Comparison of ENCODE assay signal across 16 cellular contexts in genomic region chr14:104048758-104049496, GRCh38. TPM values are rescaled to one million over a fixed set of nuclear protein-coding genes. Genes with fewer than 3 reads are reported as not detected.
DNase-seq lines count a peak whose midpoint lies in the region; ATAC-seq and TF ChIP-seq lines count a peak whose summit lies in the region.
"Had no signal": no experiment of that assay in that cellular context is flagged by ENCODE, and none has a peak within 500 bp of the region (broad histone marks: within the 10 kb centered on the region; RNA-seq: fewer than 3 reads in every experiment).

No MANE protein-coding gene starts in this region.

- no peak for TF ChIP-seq POLR2A in erythroblast (IDR thresholded peaks at IDR 0.05; ENCODE audit: low read length)

- H3K4me1 ChIP-seq in ACC112 (ENCODE audit: control insufficient read depth, insufficient read depth, low read length, unreplicated experiment) (peaks cover 15% of the 10 kb centered on the region), adipocyte (ENCODE audit: control insufficient read depth, insufficient read depth, low read length) (peaks cover 32% of the 10 kb centered on the region), fibroblast of lung (ENCODE audit: control insufficient read depth, extremely low read depth, insufficient read depth, low read length) (no peaks in the 10 kb centered on the region), left lung (peaks cover 0 to 4% of the 10 kb centered on the region in 2 donors)

- H3K79me2 ChIP-seq in ACC112 (ENCODE audit: control insufficient read depth, insufficient read depth, low read length, unreplicated experiment) (no peaks in the 10 kb centered on the region), fibroblast of lung (ENCODE audit: control insufficient read depth, insufficient read depth, low read length) (no peaks in the 10 kb centered on the region)

- H3K9me3 ChIP-seq in adipocyte (ENCODE audit: control insufficient read depth, low read length) (no peaks in the 10 kb centered on the region), fibroblast of lung (ENCODE audit: control insufficient read depth, insufficient read depth, low read depth, low read length) (no peaks in the 10 kb centered on the region), left lung (no peaks in the 10 kb centered on the region)

- H2AFZ ChIP-seq in ACC112 (ENCODE audit: low read length, unreplicated experiment) (no peak overlapping the region), fibroblast of lung (ENCODE audit: low read length) (no peak overlapping the region)

- H3K4me2 ChIP-seq in fibroblast of lung (ENCODE audit: extremely low read depth, insufficient read depth, low read length): no peak overlapping the region

- H3K27ac ChIP-seq in ACC112 (ENCODE audit: low read depth, low read length) (peak overlapping the region; percentile 71), fibroblast of lung (ENCODE audit: insufficient read depth, low read length) (no peak overlapping the region), left lung (peak overlapping the region in 1 of 2 donors; percentile 20)

- no peaks in the 10 kb centered on the region; the same call in 1 of the 2 replicates for H3K27me3 ChIP-seq in ACC112 (ENCODE audit: insufficient read depth, low read length)
- H3K27me3 ChIP-seq in adipocyte (replicated peaks; ENCODE audit: control insufficient read depth, insufficient read depth, low read length): peaks cover 12% of the 10 kb centered on the region
- no peaks in the 10 kb centered on the region for H3K27me3 ChIP-seq in fibroblast of lung (ENCODE audit: control insufficient read depth, insufficient read depth, low read length)
- no peaks in the 10 kb centered on the region for H3K27me3 ChIP-seq in left lung

- H3K9ac ChIP-seq in adipocyte (ENCODE audit: low read length) (peak overlapping the region; percentile 35), fibroblast of lung (ENCODE audit: insufficient read depth, low read length) (no peak overlapping the region)

- DNase-seq in adipocyte (ENCODE audit: low read depth) (peak; percentile 86), fibroblast of lung (ENCODE audit: low read depth in 2 of 2) (peak; percentile 6 to 70), left lung (no peak), erythroblast (lab: John Stamatoyannopoulos, UW) (no peak), NCI-H1092 (lab: John Stamatoyannopoulos, UW) (no peak), NCI-H187 (lab: John Stamatoyannopoulos, UW) (no peak)
- DNase-seq: activated T-cell treated with anti-CD3 and anti-CD28 coated beads, Interleukin-2, amount 50 U/mL, for 4 hours; naive B cell; NCI-H1105 treated with DMSO at 0.1 percent for 48 hours; NCI-H748 treated with DMSO at 0.1 percent for 48 hours had no signal

- H4K20me1 ChIP-seq in fibroblast of lung (ENCODE audit: control insufficient read depth, extremely low read depth, insufficient read depth, low read length): no peaks in the 10 kb centered on the region

- TF ChIP-seq CTCF in fibroblast of lung (conservative IDR thresholded peaks at IDR 0.05 in 1 of 2, IDR thresholded peaks at IDR 0.05 in 1 of 2; ENCODE audit: low read depth in 1 of 2, low read length in 2 of 2) (no peak), left lung (IDR thresholded peaks at IDR 0.05) (no peak)

- ATAC-seq in left lung: peak; percentile 89
- no peak for ATAC-seq in HG03139 (IDR thresholded peaks at IDR 0.05; ENCODE audit: unreplicated experiment)
- ATAC-seq: activated T-cell treated with anti-CD3 and anti-CD28 coated beads, Interleukin-2, amount 50 U/mL, for 4 hours; stimulated activated effector memory CD8-positive, alpha-beta T cell treated with anti-CD3 and anti-CD28 coated beads, Interleukin-12 subunit alpha, Interleukin-12 subunit beta, amount 100 ng/mL, for 72 hours had no signal

- H3K4me3 ChIP-seq in ACC112 (ENCODE audit: low read depth, low read length) (no peak overlapping the region), adipocyte (ENCODE audit: low read length) (peak overlapping the region; percentile 50), fibroblast of lung (replicated peaks in 1 of 4; ENCODE audit: control extremely low read depth in 1 of 4, insufficient read depth in 1 of 4, low read depth in 3 of 4, low read length in 4 of 4) (no peak overlapping the region), left lung (no peak overlapping the region)
- H3K4me3 ChIP-seq: coronary artery had no signal

- H3K36me3 ChIP-seq in ACC112 (ENCODE audit: insufficient read depth, low read length) (no peaks in the 10 kb centered on the region), adipocyte (ENCODE audit: control insufficient read depth, insufficient read depth, low read length, severe bottlenecking) (no peaks in the 10 kb centered on the region), fibroblast of lung (ENCODE audit: control insufficient read depth, insufficient read depth, low read length) (no peaks in the 10 kb centered on the region), left lung (no peaks in the 10 kb centered on the region)

- intact Hi-C loops in left lung (cut with DNase I): no loop called here

RNA-seq across cellular contexts. Expression of gene ASPG, which starts 36.6 kb away (rescaled TPM):
- total RNA-seq in fibroblast of lung (not detected in 2 replicates), left lung (1 to 10 TPM; 1.4 TPM)
- not detected in 2 replicates for polyA plus RNA-seq in fibroblast of lung
- not detected in 2 replicates for polyA plus RNA-seq in fibroblast of lung (2012)
- not detected in 2 replicates for polyA minus RNA-seq in fibroblast of lung (ENCODE audit: low replicate concordance)
- total RNA-seq: A673, Daoy had no signal

Comparison
In these comparisons a context has a peak if more than half of its experiments do, and no peak if none do; other contexts are left out.
1. DNase-seq: peak in adipocyte (single experiment) and fibroblast of lung (2 of 2); none in left lung (0 of 2), erythroblast (0 of 2), NCI-H1092 (single experiment) and NCI-H187 (0 of 2).